8 cellular contexts compared by ENCODE assay signal in the genomic region with DNA sequence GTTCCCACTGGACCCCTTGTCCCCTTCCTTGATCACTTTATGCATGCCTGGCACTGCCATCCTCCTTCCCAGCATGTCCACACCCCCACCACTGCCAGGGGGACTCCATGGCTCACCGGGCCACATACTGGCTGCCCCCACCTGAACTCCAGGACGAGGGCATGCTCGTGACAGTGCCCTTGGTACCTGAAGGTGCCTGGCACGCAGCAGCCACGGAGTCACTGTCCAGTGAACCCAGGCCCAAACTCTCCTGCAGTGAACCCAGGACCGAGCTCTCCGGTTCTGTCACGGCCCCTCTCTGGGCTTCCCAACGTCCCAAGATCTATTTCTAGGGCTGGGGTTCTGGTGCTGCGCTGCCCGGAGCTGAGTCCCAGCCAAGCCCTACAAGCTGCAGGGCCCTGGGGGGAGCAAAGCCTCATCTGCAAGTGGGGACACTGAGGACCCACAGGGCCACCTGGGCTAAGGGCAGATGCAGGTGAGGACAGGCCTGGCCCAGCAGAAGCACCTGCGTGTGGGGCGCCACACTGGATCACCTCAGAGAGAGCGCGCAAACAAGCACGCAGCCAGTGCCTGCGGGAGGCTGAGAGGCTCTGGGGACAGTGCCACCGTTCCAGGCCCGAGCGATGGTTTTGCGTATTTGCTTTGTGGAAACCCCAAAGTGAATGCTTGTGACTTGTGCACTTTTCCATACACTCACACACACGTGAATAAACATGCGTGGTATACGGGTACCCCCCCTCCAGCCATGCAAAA.
A peak's percentile ranks its signal among the peaks of the same experiment; 100 is the strongest.
DNase-seq lines count a peak whose midpoint lies in the region; ATAC-seq and TF ChIP-seq lines count a peak whose summit lies in the region.
"Not testable (repeated sequence)": the region's sequence is repeated elsewhere in the genome, so short reads cannot be mapped to it uniquely, and the experiment has no call there.

No MANE protein-coding gene starts in this region.

- not testable (repeated sequence) for H3F3A ChIP-seq in PC-3 (ENCODE audit: low read length, unreplicated experiment)

- DNase-seq in HCT116 (ENCODE audit: low read depth, low spot score); PC-3: not testable (repeated sequence)
- peak; percentile 2 for DNase-seq in activated CD8-positive, alpha-beta T cell treated with anti-CD3 and anti-CD28 coated beads for 36 hours
- peak; percentile 0 for DNase-seq in germinal center (ENCODE audit: low spot score)
- peak; percentile 0 for DNase-seq in left kidney (ENCODE audit: low read depth, low spot score)
- DNase-seq in mucosa of descending colon: peak in 2 of 3 donors; percentile 29 to 50
- DNase-seq in spleen: peak; percentile 77

- not testable (repeated sequence) for H3K4me3 Mint-ChIP-seq in activated CD8-positive, alpha-beta T cell treated with anti-CD3 and anti-CD28 coated beads for 36 hours

- WGBS in spleen, 5 donors: 80 to 87% (median 83%) methylated on average over 10 to 21 of the region's 24 CpGs; no CpG with 5 or more reads in 2 of the 5 donors

- ATAC-seq in HCT116 (peak; percentile 26; the same call in 1 of the 2 replicates), PC-3 (peak; percentile 9), mucosa of descending colon (peak; percentile 2)
- ATAC-seq in activated CD8-positive, alpha-beta T cell treated with anti-CD3 and anti-CD28 coated beads for 36 hours: not testable (repeated sequence)

- H3K4me1 Mint-ChIP-seq in activated CD8-positive, alpha-beta T cell treated with anti-CD3 and anti-CD28 coated beads for 36 hours (ENCODE audit: low read depth): not testable (repeated sequence)

- H3K27ac ChIP-seq in BLaER1; HCT116 (ENCODE audit: low read depth, low read length); PC-3 (ENCODE audit: low read length): not testable (repeated sequence)
- H3K27ac ChIP-seq in spleen: peak overlapping the region in 4 of 8 donors; percentile 41 to 80 (median 64)

- POLR2A ChIA-PET in HCT116 (lab: Charles Lee); PC-3 (lab: Charles Lee; ENCODE audit: unreplicated experiment); activated CD8-positive, alpha-beta T cell treated with anti-CD3 and anti-CD28 coated beads for 36 hours (lab: Charles Lee): not testable (repeated sequence)

- TF ChIP-seq POLR2A in HCT116 (IDR thresholded peaks at IDR 0.05; ENCODE audit: borderline replicate concordance, extremely low read depth, insufficient read depth, insufficient read length); spleen (IDR thresholded peaks at IDR 0.05): not testable (repeated sequence)

- H4K20me1 ChIP-seq in BLaER1; HCT116 (ENCODE audit: insufficient read depth); PC-3 (ENCODE audit: low read length): not testable (repeated sequence)

- BruUV-seq in HCT116 (replicated peaks; lab: Mats Ljungman, UMichigan); PC-3 (replicated peaks; lab: Mats Ljungman, UMichigan): not testable (repeated sequence)

- H3K9ac ChIP-seq in BLaER1; HCT116 (ENCODE audit: low read length); PC-3 (ENCODE audit: low read length): not testable (repeated sequence)

- not testable (repeated sequence) for H3K9me3 ChIP-seq in BLaER1; HCT116 (ENCODE audit: control insufficient read depth in 1 of 2, insufficient read depth in 1 of 2, low read depth in 1 of 2, low read length in 2 of 2); PC-3 (ENCODE audit: low read length); mucosa of descending colon; spleen

- intact Hi-C loops in HCT116 (cut with micrococcal nuclease); PC-3 (cut with micrococcal nuclease); activated CD8-positive, alpha-beta T cell treated with anti-CD3 and anti-CD28 coated beads for 36 hours (cut with micrococcal nuclease); mucosa of descending colon (cut with DNase I, micrococcal nuclease); spleen (cut with DNase I; ENCODE audit: low total_unique reads): not testable (repeated sequence)

- not testable (repeated sequence) for H3K27ac Mint-ChIP-seq in activated CD8-positive, alpha-beta T cell treated with anti-CD3 and anti-CD28 coated beads for 36 hours

- not testable (repeated sequence) for H3K27me3 ChIP-seq in BLaER1; HCT116 (ENCODE audit: insufficient read depth, low read length); PC-3 (ENCODE audit: low read length); spleen (replicated peaks in 1 of 7)

- TF ChIP-seq RAD21 in HCT116 (IDR thresholded peaks at IDR 0.05; ENCODE audit: low read depth): not testable (repeated sequence)

- H3K4me1 ChIP-seq in BLaER1: peaks cover 17% of the 10 kb centered on the region
- not testable (repeated sequence) for H3K4me1 ChIP-seq in HCT116 (ENCODE audit: control insufficient read depth in 1 of 2, insufficient read depth in 2 of 2, low read length in 2 of 2); PC-3 (ENCODE audit: insufficient read depth, low read length); mucosa of descending colon (ENCODE audit: low read depth)
- peaks cover 0 to 18% (median 6%) of the 10 kb centered on the region in 6 donors for H3K4me1 ChIP-seq in spleen

- RAD21 ChIA-PET in HCT116 (lab: Charles Lee; ENCODE audit: low non-redundant PET in 1 of 2, low total read pairs in 2 of 2, uncharacterized antibody in 2 of 2, unreplicated experiment in 2 of 2): not testable (repeated sequence)

- H3K4me2 ChIP-seq in BLaER1: peak overlapping the region; percentile 55
- not testable (repeated sequence) for H3K4me2 ChIP-seq in HCT116 (ENCODE audit: low read length); PC-3 (ENCODE audit: low read length)

- H3K9me3 Mint-ChIP-seq in activated CD8-positive, alpha-beta T cell treated with anti-CD3 and anti-CD28 coated beads for 36 hours: not testable (repeated sequence)

- not testable (repeated sequence) for TF ChIP-seq CTCF in HCT116 (IDR thresholded peaks at IDR 0.05 in 2 of 3, conservative IDR thresholded peaks at IDR 0.05 in 1 of 3; ENCODE audit: borderline replicate concordance in 1 of 3, insufficient read depth in 1 of 3, low read depth in 2 of 3, low read length in 2 of 3); PC-3 (conservative IDR thresholded peaks at IDR 0.05; ENCODE audit: low read depth, low read length); mucosa of descending colon (IDR thresholded peaks at IDR 0.05)
- peak; percentile 16 for TF ChIP-seq CTCF in activated CD8-positive, alpha-beta T cell treated with anti-CD3 and anti-CD28 coated beads for 36 hours (IDR thresholded peaks at IDR 0.05)
- TF ChIP-seq CTCF in spleen (IDR thresholded peaks at IDR 0.05 in 8 of 11, conservative IDR thresholded peaks at IDR 0.05 in 3 of 11): peak in 3 of 11 experiments; percentile 17 to 30 (median 27)

- not testable (repeated sequence) for H2AFZ ChIP-seq in HCT116 (ENCODE audit: low read depth, low read length, poor library complexity, severe bottlenecking); PC-3 (ENCODE audit: low read length)

- not testable (repeated sequence) for H3K79me2 ChIP-seq in HCT116 (ENCODE audit: insufficient read depth, low read length); PC-3 (ENCODE audit: low read length)

- CTCF ChIA-PET in HCT116 (lab: Charles Lee); PC-3 (lab: Charles Lee); activated CD8-positive, alpha-beta T cell treated with anti-CD3 and anti-CD28 coated beads for 36 hours (lab: Charles Lee): not testable (repeated sequence)

- not testable (repeated sequence) for H3K4me3 ChIP-seq in BLaER1; HCT116 (replicated peaks in 1 of 2; ENCODE audit: low read depth in 1 of 2, low read length in 2 of 2); PC-3 (ENCODE audit: low read length); mucosa of descending colon; spleen

- H3K27me3 Mint-ChIP-seq in activated CD8-positive, alpha-beta T cell treated with anti-CD3 and anti-CD28 coated beads for 36 hours: not testable (repeated sequence)

- not testable (repeated sequence) for H3K36me3 Mint-ChIP-seq in activated CD8-positive, alpha-beta T cell treated with anti-CD3 and anti-CD28 coated beads for 36 hours (ENCODE audit: low read depth)

- not testable (repeated sequence) for H3K36me3 ChIP-seq in BLaER1; HCT116 (ENCODE audit: control insufficient read depth in 1 of 2, insufficient read depth in 2 of 2, low read length in 2 of 2); PC-3 (ENCODE audit: low read depth, low read length); mucosa of descending colon (ENCODE audit: low read depth); spleen

- H3K9me2 ChIP-seq in HCT116 (ENCODE audit: insufficient read depth); PC-3 (replicated peaks; ENCODE audit: low read length): not testable (repeated sequence)
